Comparison of ENCODE assay signal across 1 cellular context in genomic region chr15:40367673-40368611, GRCh38.
A peak's percentile ranks its signal among the peaks of the same experiment; 100 is the strongest.
TF ChIP-seq lines count a peak whose summit lies in the region.

No MANE protein-coding gene starts in this region.

TF ChIP-seq in GM12878, 131 proteins besides CTCF, POLR2A, EP300 and RAD21 (continues in another document):
- no peak for TF ChIP-seq PKNOX1 (IDR thresholded peaks at IDR 0.05)
- no peak for TF ChIP-seq USF1 (IDR thresholded peaks at IDR 0.05; ENCODE audit: borderline replicate concordance, extremely low read length, insufficient read depth, low read depth, low read length)
- TF ChIP-seq ZNF217 (IDR thresholded peaks at IDR 0.05): peak; percentile 62; the same call in 1 of the 2 replicates
- TF ChIP-seq ZNF384 (IDR thresholded peaks at IDR 0.05; ENCODE audit: borderline replicate concordance, low read depth, low read length): no peak
- TF ChIP-seq EGR1 (IDR thresholded peaks at IDR 0.05; ENCODE audit: borderline replicate concordance in 1 of 2, low read depth in 2 of 2, low read length in 2 of 2): peak in 1 of 2 experiments; percentile 89; a peak in 2 of 3 replicates
- TF ChIP-seq NKRF (conservative IDR thresholded peaks at IDR 0.05): peak; percentile 60; the same call in 1 of the 2 replicates
- TF ChIP-seq HDAC6 (IDR thresholded peaks at IDR 0.05; ENCODE audit: unreplicated experiment): peak; percentile 60
- TF ChIP-seq KLF5 (IDR thresholded peaks at IDR 0.05; ENCODE audit: partially characterized antibody): no peak
- peak; percentile 64; the same call in 1 of the 2 replicates for TF ChIP-seq ZNF687 (IDR thresholded peaks at IDR 0.05)
- TF ChIP-seq LARP7 (IDR thresholded peaks at IDR 0.05): peak; percentile 72
- no peak for TF ChIP-seq ATF3 (IDR thresholded peaks at IDR 0.05; ENCODE audit: borderline replicate concordance, extremely low read depth, low read depth, low read length)
- TF ChIP-seq POU2F2 (IDR thresholded peaks at IDR 0.05; ENCODE audit: borderline replicate concordance, low read depth, low read length): no peak
- no peak for TF ChIP-seq MYB (IDR thresholded peaks at IDR 0.05; ENCODE audit: borderline replicate concordance, low read depth, low read length)
- no peak for TF ChIP-seq NBN (IDR thresholded peaks at IDR 0.05)
- 0 out of 2 replicates have a peak, but pooled peaks have one; percentile 27 for TF ChIP-seq BACH1 (IDR thresholded peaks at IDR 0.05; ENCODE audit: borderline replicate concordance)
- TF ChIP-seq FOS (IDR thresholded peaks at IDR 0.05; ENCODE audit: borderline replicate concordance, extremely low read depth, insufficient read length): no peak
- peak; percentile 82 for TF ChIP-seq RB1 (IDR thresholded peaks at IDR 0.05; ENCODE audit: borderline replicate concordance)
- TF ChIP-seq BRCA1 (IDR thresholded peaks at IDR 0.05; ENCODE audit: low read depth, low read length): no peak
- TF ChIP-seq SPI1 (IDR thresholded peaks at IDR 0.05; ENCODE audit: borderline replicate concordance, insufficient read depth, low read depth, low read length): 0 out of 2 replicates have a peak, but pooled peaks have one; percentile 4
- TF ChIP-seq CBFB (IDR thresholded peaks at IDR 0.05; ENCODE audit: low read depth): no peak
- no peak for TF ChIP-seq NR2C1 (IDR thresholded peaks at IDR 0.05)
- no peak for TF ChIP-seq RUNX3 (IDR thresholded peaks at IDR 0.05; ENCODE audit: low read length)
- TF ChIP-seq YBX1 (IDR thresholded peaks at IDR 0.05): no peak
- no peak for TF ChIP-seq STAT1 (conservative IDR thresholded peaks at IDR 0.05)
- no peak for TF ChIP-seq TCF7 (IDR thresholded peaks at IDR 0.05; ENCODE audit: borderline replicate concordance)
- peak; percentile 50; the same call in 1 of the 2 replicates for TF ChIP-seq NR2F1 (conservative IDR thresholded peaks at IDR 0.05)
- TF ChIP-seq SREBF1 (IDR thresholded peaks at IDR 0.05; ENCODE audit: low read length): no peak
- no peak for TF ChIP-seq ETV6 (conservative IDR thresholded peaks at IDR 0.05 in 1 of 2, IDR thresholded peaks at IDR 0.05 in 1 of 2; ENCODE audit: borderline replicate concordance in 1 of 2, low read depth in 1 of 2)
- no peak for TF ChIP-seq IRF5 (IDR thresholded peaks at IDR 0.05; ENCODE audit: borderline replicate concordance)
- no peak for TF ChIP-seq ZZZ3 (IDR thresholded peaks at IDR 0.05; ENCODE audit: control insufficient read depth, insufficient read length, low read depth)
- TF ChIP-seq TCF12 (IDR thresholded peaks at IDR 0.05; ENCODE audit: low read depth, low read length): peak; percentile 44; the same call in 1 of the 2 replicates
- no peak for TF ChIP-seq POLR2AphosphoS2 (IDR thresholded peaks at IDR 0.05; ENCODE audit: low read depth, low read length)
- TF ChIP-seq SKIL (IDR thresholded peaks at IDR 0.05; ENCODE audit: low read depth, poor library complexity, severe bottlenecking): no peak
- TF ChIP-seq CEBPZ (IDR thresholded peaks at IDR 0.05; ENCODE audit: low read depth, low read length): no peak
- 0 out of 2 replicates have a peak, but pooled peaks have one; percentile 36 for TF ChIP-seq ZNF592 (IDR thresholded peaks at IDR 0.05)
- TF ChIP-seq ASH2L (IDR thresholded peaks at IDR 0.05; ENCODE audit: borderline replicate concordance, low read depth): no peak
- TF ChIP-seq SIX5 (IDR thresholded peaks at IDR 0.05; ENCODE audit: low read depth, low read length, severe bottlenecking): no peak
- TF ChIP-seq CREM (IDR thresholded peaks at IDR 0.05; ENCODE audit: low read depth): peak; percentile 72
